ENCODE assay signal across 22 cellular contexts in genomic region chr5:167725741-167726140, GRCh38.
DNase-seq lines count a peak whose midpoint lies in the region; ATAC-seq, FAIRE-seq and TF ChIP-seq lines count a peak whose summit lies in the region.
"Had no signal": no experiment of that assay in that cellular context is flagged by ENCODE, and none has a peak within 500 bp of the region (broad histone marks: within the 10 kb centered on the region; RNA-seq: fewer than 3 reads in every experiment).

No MANE protein-coding gene starts in this region.

- H4K8ac ChIP-seq in H1 (ENCODE audit: extremely low read depth, insufficient read depth, low read length) = no peak overlapping the region

- no peak overlapping the region; the same call in 1 of the 2 replicates for H2BK20ac ChIP-seq in H1 (ENCODE audit: low read length)

- H3K9me3 Mint-ChIP-seq in GM23338 = no peaks in the 10 kb centered on the region
- H3K9me3 Mint-ChIP-seq in activated T-cell treated with anti-CD3 and anti-CD28 coated beads, Interleukin-2, amount 50 U/mL, for 4 hours = no peaks in the 10 kb centered on the region
- no peaks in the 10 kb centered on the region for H3K9me3 Mint-ChIP-seq in CD4-positive, alpha-beta T cell

- no peak overlapping the region for H3K9ac ChIP-seq in H1 (replicated peaks in 1 of 4; ENCODE audit: extremely low read depth in 1 of 4, low read depth in 3 of 4, low read length in 3 of 4)
- H3K9ac ChIP-seq: BLaER1 had no signal

- no peak overlapping the region for H2BK15ac ChIP-seq in H1 (ENCODE audit: low read length)

- DNase-seq in GM23338 (ENCODE audit: low spot score) (peak; percentile 13), NCI-H82 treated with DMSO at 0.1 percent for 48 hours (lab: John Stamatoyannopoulos, UW; ENCODE audit: unreplicated experiment) (peak; percentile 97), H1 (ENCODE audit: low read depth in 1 of 2, low spot score in 2 of 2) (no peak), osteoblast (ENCODE audit: insufficient read length, low spot score, missing footprints) (peak; percentile 9), left ventricle myocardium inferior (no peak)
- DNase-seq in activated T-cell treated with anti-CD3 and anti-CD28 coated beads, Interleukin-2, amount 50 U/mL, for 4 hours = no peak
- no peak for DNase-seq in CD4-positive, alpha-beta T cell
- DNase-seq: CD4-positive, CD25-positive, alpha-beta regulatory T cell; GOT3; NCI-H1092 treated with DMSO at 0.1 percent for 48 hours; NCI-H1436 treated with DMSO at 0.1 percent for 48 hours; NCI-H1930; NCI-H2107; NCI-H524 treated with DMSO at 0.1 percent for 48 hours; Right ventricle myocardium superior; RPMI8226 had no signal

- no peak overlapping the region; the same call in 1 of the 2 replicates for H2AK5ac ChIP-seq in H1 (ENCODE audit: low read depth, low read length)

- CTCF ChIA-PET in H1 (lab: Charles Lee; ENCODE audit: partially characterized antibody) = interaction anchor here (0.8 to 1.7 kb wide), 5 partner anchors 17 to 322 kb away, joined by 3 to 8 read pairs (median 5); no protein-coding TSS in a partner anchor
- CTCF ChIA-PET in CD4-positive, alpha-beta T cell (lab: Charles Lee) = no interaction called here

- no peaks in the 10 kb centered on the region; a peak in 1 of 4 replicates for H3K9me3 ChIP-seq in H1 (ENCODE audit: insufficient read depth in 2 of 2, low read depth in 1 of 2, low read length in 1 of 2)
- no peaks in the 10 kb centered on the region for H3K9me3 ChIP-seq in osteoblast (ENCODE audit: low read depth, low read length)
- H3K9me3 ChIP-seq in left ventricle myocardium inferior (replicated peaks) = no peaks in the 10 kb centered on the region
- no peaks in the 10 kb centered on the region for H3K9me3 ChIP-seq in CD4-positive, alpha-beta T cell (ENCODE audit: control insufficient read depth, low read length)
- H3K9me3 ChIP-seq: BLaER1, SJSA1 had no signal

- H4K5ac ChIP-seq in H1 (ENCODE audit: insufficient read length, low read depth, low read length) = no peak overlapping the region

- WGBS in H1 (ENCODE audit: extremely low coverage in 1 of 2, insufficient coverage in 1 of 2, insufficient read length in 1 of 2, insufficient replicate concordance in 2 of 2, low coverage in 1 of 2, low lambda C conversion rate in 2 of 2, missing lambda C conversion rate in 1 of 2), 2 experiments = 77% methylated on average over 7 of the region's 7 CpGs; no CpG with 5 or more reads in 1 of the 2 experiments

- H4K20me1 ChIP-seq in GM23338 (replicated peaks; ENCODE audit: insufficient read depth) (no peaks in the 10 kb centered on the region), H1 (replicated peaks in 1 of 2; ENCODE audit: control insufficient read depth in 1 of 2, insufficient read depth in 2 of 2, low read length in 2 of 2) (no peaks in the 10 kb centered on the region), osteoblast (ENCODE audit: insufficient read depth, low read length) (no peaks in the 10 kb centered on the region)

- H3K27ac ChIP-seq in GM23338 (ENCODE audit: low read depth) (peak overlapping the region; percentile 76), H1 (ENCODE audit: low read depth, low read length) (no peak overlapping the region), osteoblast (ENCODE audit: low read depth, low read length) (no peak overlapping the region), left ventricle myocardium inferior (replicated peaks) (no peak overlapping the region)
- no peak overlapping the region for H3K27ac ChIP-seq in CD4-positive, alpha-beta T cell (ENCODE audit: low read depth, low read length)
- H3K27ac ChIP-seq: BLaER1, HL-60, SJSA1 had no signal

- H3K79me2 ChIP-seq in GM23338 (replicated peaks; ENCODE audit: insufficient read depth) (no peaks in the 10 kb centered on the region), H1 (ENCODE audit: control insufficient read depth in 1 of 2, insufficient read depth in 2 of 2, low read length in 2 of 2) (no peaks in the 10 kb centered on the region), osteoblast (ENCODE audit: insufficient read depth, low read length) (no peaks in the 10 kb centered on the region)

- no peaks in the 10 kb centered on the region for H3K9me2 ChIP-seq in GM23338 (ENCODE audit: insufficient read depth)

- no peak for TF ChIP-seq CTCF in GM23338 (conservative IDR thresholded peaks at IDR 0.05; ENCODE audit: low read depth in 2 of 2)
- no peak for TF ChIP-seq CTCF in H1 (IDR thresholded peaks at IDR 0.05; ENCODE audit: control extremely low read depth in 1 of 3, insufficient read depth in 1 of 3, low read depth in 1 of 3, low read length in 3 of 3)
- no peak for TF ChIP-seq CTCF in osteoblast (IDR thresholded peaks at IDR 0.05; ENCODE audit: extremely low read depth, low read depth, low read length)
- TF ChIP-seq CTCF in left ventricle myocardium inferior (IDR thresholded peaks at IDR 0.05; ENCODE audit: borderline replicate concordance) = no peak
- TF ChIP-seq CTCF in CD4-positive, alpha-beta T cell (IDR thresholded peaks at IDR 0.05) = no peak

- intact Hi-C loops in left ventricle myocardium inferior (cut with micrococcal nuclease) = no loop called here
- intact Hi-C loops in CD4-positive, alpha-beta T cell (cut with DNase I, micrococcal nuclease) = no loop called here

- no peak overlapping the region for H3K14ac ChIP-seq in H1 (ENCODE audit: insufficient read length)

- H2BK12ac ChIP-seq in H1 (ENCODE audit: low read depth, low read length) = no peak overlapping the region; the same call in 1 of the 2 replicates

- H3K4me3 ChIP-seq in GM23338 = no peak overlapping the region
- H3K4me3 ChIP-seq in H1 (ENCODE audit: extremely low read depth in 1 of 4, insufficient read depth in 2 of 4, low read depth in 3 of 4, low read length in 4 of 4) = no peak overlapping the region
- H3K4me3 ChIP-seq in osteoblast (ENCODE audit: insufficient read depth, low read length) = no peak overlapping the region
- H3K4me3 ChIP-seq in left ventricle myocardium inferior = no peak overlapping the region
- H3K4me3 ChIP-seq: BLaER1, SJSA1 had no signal

- H3K56ac ChIP-seq in H1 (replicated peaks; ENCODE audit: insufficient read length, low read depth, low read length) = no peak overlapping the region

- no peak for FAIRE-seq in H1 (lab: Jason Lieb, UNC)
- FAIRE-seq: D721Med, GM18507 had no signal

- H3K27me3 Mint-ChIP-seq in GM23338 (ENCODE audit: insufficient read depth, low read depth, poor library complexity) = peaks cover 5% of the 10 kb centered on the region
- H3K27me3 Mint-ChIP-seq in activated T-cell treated with anti-CD3 and anti-CD28 coated beads, Interleukin-2, amount 50 U/mL, for 4 hours (ENCODE audit: low read depth) = peaks cover 7% of the 10 kb centered on the region
- peaks cover 4% of the 10 kb centered on the region for H3K27me3 Mint-ChIP-seq in CD4-positive, alpha-beta T cell
- H3K27me3 Mint-ChIP-seq: CD4-positive, CD25-positive, alpha-beta regulatory T cell had no signal

- no peak for TF ChIP-seq RAD21 in H1 (IDR thresholded peaks at IDR 0.05 in 1 of 2, conservative IDR thresholded peaks at IDR 0.05 in 1 of 2; ENCODE audit: low read depth in 2 of 2, low read length in 2 of 2)

- no peak overlapping the region for H3K18ac ChIP-seq in H1 (ENCODE audit: extremely low read depth, low read length)

- H4K91ac ChIP-seq in H1 (replicated peaks; ENCODE audit: insufficient read length, low read length) = no peak overlapping the region

- H3K27me3 ChIP-seq in GM23338 (ENCODE audit: insufficient read depth) (no peaks in the 10 kb centered on the region), H1 (replicated peaks in 1 of 4; ENCODE audit: control insufficient read depth in 3 of 4, extremely low read depth in 1 of 4, insufficient read depth in 3 of 4, low read length in 3 of 4) (no peaks in the 10 kb centered on the region), osteoblast (ENCODE audit: insufficient read depth, low read length) (no peaks in the 10 kb centered on the region), left ventricle myocardium inferior (ENCODE audit: low read depth) (no peaks in the 10 kb centered on the region)
- no peaks in the 10 kb centered on the region for H3K27me3 ChIP-seq in CD4-positive, alpha-beta T cell (ENCODE audit: control insufficient read depth, insufficient read depth, low read length)
- H3K27me3 ChIP-seq: BLaER1, SJSA1 had no signal

- peak overlapping the region; percentile 35; the same call in 1 of the 2 replicates for H2AFZ ChIP-seq in GM23338
- no peak overlapping the region for H2AFZ ChIP-seq in H1 (ENCODE audit: low read length)
- H2AFZ ChIP-seq in osteoblast (ENCODE audit: low read length) = no peak overlapping the region

- peaks cover 4% of the 10 kb centered on the region; the same call in 2 of the 3 replicates for H3K36me3 Mint-ChIP-seq in GM23338 (ENCODE audit: low read depth)
- H3K36me3 Mint-ChIP-seq in activated T-cell treated with anti-CD3 and anti-CD28 coated beads, Interleukin-2, amount 50 U/mL, for 4 hours (ENCODE audit: insufficient read depth) = no peaks in the 10 kb centered on the region
- no peaks in the 10 kb centered on the region for H3K36me3 Mint-ChIP-seq in CD4-positive, alpha-beta T cell (ENCODE audit: low read depth)
- H3K36me3 Mint-ChIP-seq: CD4-positive, CD25-positive, alpha-beta regulatory T cell had no signal

- H3K23ac ChIP-seq in H1 (ENCODE audit: insufficient read length) = no peak overlapping the region

- H3K23me2 ChIP-seq in H1 (ENCODE audit: low read depth, low read length) = no peaks in the 10 kb centered on the region

- no peak overlapping the region for H3K4me3 Mint-ChIP-seq in GM23338
- H3K4me3 Mint-ChIP-seq in activated T-cell treated with anti-CD3 and anti-CD28 coated beads, Interleukin-2, amount 50 U/mL, for 4 hours = no peak overlapping the region
- H3K4me3 Mint-ChIP-seq in CD4-positive, alpha-beta T cell = no peak overlapping the region
- H3K4me3 Mint-ChIP-seq: CD4-positive, CD25-positive, alpha-beta regulatory T cell had no signal

- POLR2A ChIA-PET in H1 (lab: Charles Lee; ENCODE audit: partially characterized antibody) = interaction anchor here (1.7 kb wide), 1 partner anchor 14 kb away, joined by 5 read pairs; no protein-coding TSS in a partner anchor
- POLR2A ChIA-PET in CD4-positive, alpha-beta T cell (lab: Charles Lee) = no interaction called here

- H3K4me2 ChIP-seq in GM23338 = peak overlapping the region; percentile 35; the same call in 1 of the 2 replicates
- peak overlapping the region in 1 of 2 experiments; percentile 14; a peak in 2 of 4 replicates for H3K4me2 ChIP-seq in H1 (ENCODE audit: insufficient read depth in 1 of 2, low read depth in 2 of 2, low read length in 2 of 2)
- no peak overlapping the region for H3K4me2 ChIP-seq in osteoblast (ENCODE audit: insufficient read depth, low read length)
- H3K4me2 ChIP-seq: BLaER1 had no signal

- H2BK120ac ChIP-seq in H1 (replicated peaks; ENCODE audit: low read depth, low read length) = no peak overlapping the region

- H3F3A ChIP-seq in GM23338 (replicated peaks; ENCODE audit: low read depth) = no peaks in the 10 kb centered on the region

- peaks cover 52% of the 10 kb centered on the region for H3K4me1 ChIP-seq in GM23338 (ENCODE audit: insufficient read depth)
- H3K4me1 ChIP-seq in H1 (replicated peaks in 1 of 4; ENCODE audit: control insufficient read depth in 3 of 4, insufficient read depth in 4 of 4, low read length in 3 of 4) = peaks cover 0 to 15% (median 8%) of the 10 kb centered on the region in 4 experiments; a peak in 3 of 7 replicates
- peaks cover 17% of the 10 kb centered on the region for H3K4me1 ChIP-seq in osteoblast (ENCODE audit: insufficient read depth, low read length)
- H3K4me1 ChIP-seq in left ventricle myocardium inferior = peaks cover 3% of the 10 kb centered on the region
- H3K4me1 ChIP-seq: BLaER1 had no signal

- H3K36me3 ChIP-seq in GM23338 (ENCODE audit: insufficient read depth) (no peaks in the 10 kb centered on the region), H1 (ENCODE audit: control insufficient read depth in 2 of 4, insufficient read depth in 4 of 4, low read length in 3 of 4) (no peaks in the 10 kb centered on the region), osteoblast (ENCODE audit: insufficient read depth, low read length) (no peaks in the 10 kb centered on the region), left ventricle myocardium inferior (no peaks in the 10 kb centered on the region)
- H3K36me3 ChIP-seq: SJSA1 had no signal

- no peak overlapping the region for H3K4ac ChIP-seq in H1 (replicated peaks; ENCODE audit: insufficient read length, low read depth, low read length)

- no peak for TF ChIP-seq EP300 in H1 (IDR thresholded peaks at IDR 0.05; ENCODE audit: borderline replicate concordance in 1 of 2, low read depth in 2 of 2, low read length in 2 of 2)

- peak overlapping the region; percentile 25 for H3K27ac Mint-ChIP-seq in GM23338
- no peak overlapping the region for H3K27ac Mint-ChIP-seq in CD4-positive, alpha-beta T cell
- H3K27ac Mint-ChIP-seq: CD4-positive, CD25-positive, alpha-beta regulatory T cell had no signal

- H3K79me1 ChIP-seq in H1 (ENCODE audit: low read depth, low read length) = no peaks in the 10 kb centered on the region

- no peak for TF ChIP-seq POLR2A in H1 (IDR thresholded peaks at IDR 0.05; ENCODE audit: control extremely low read depth in 1 of 2, low read depth in 2 of 2, low read length in 2 of 2)

- ATAC-seq in GM23338 = no peak
- ATAC-seq in activated T-cell treated with anti-CD3 and anti-CD28 coated beads, Interleukin-2, amount 50 U/mL, for 4 hours = no peak
- no peak for ATAC-seq in CD4-positive, alpha-beta T cell (ENCODE audit: poor library complexity)
- ATAC-seq: HCT116 had no signal

- peaks cover 56% of the 10 kb centered on the region for H3K4me1 Mint-ChIP-seq in GM23338
- H3K4me1 Mint-ChIP-seq in activated T-cell treated with anti-CD3 and anti-CD28 coated beads, Interleukin-2, amount 50 U/mL, for 4 hours (ENCODE audit: low read depth) = peaks cover 3% of the 10 kb centered on the region
- H3K4me1 Mint-ChIP-seq in CD4-positive, alpha-beta T cell (ENCODE audit: low read depth) = no peaks in the 10 kb centered on the region

- peak overlapping the region; percentile 10; the same call in 1 of the 2 replicates for H2BK5ac ChIP-seq in H1 (ENCODE audit: low read depth, low read length)

Comparison
In these comparisons a context has a peak if more than half of its experiments do, and no peak if none do; other contexts are left out.
1. DNase-seq: peak in GM23338 (single experiment), NCI-H82 treated with DMSO at 0.1 percent for 48 hours (single experiment) and osteoblast (single experiment); none in H1 (0 of 2), activated T-cell treated with anti-CD3 and anti-CD28 coated beads, Interleukin-2, amount 50 U/mL, for 4 hours (single experiment), left ventricle myocardium inferior (single experiment) and CD4-positive, alpha-beta T cell (0 of 10).